Comparison of ENCODE assay signal across 2 cellular contexts in the genomic region with DNA sequence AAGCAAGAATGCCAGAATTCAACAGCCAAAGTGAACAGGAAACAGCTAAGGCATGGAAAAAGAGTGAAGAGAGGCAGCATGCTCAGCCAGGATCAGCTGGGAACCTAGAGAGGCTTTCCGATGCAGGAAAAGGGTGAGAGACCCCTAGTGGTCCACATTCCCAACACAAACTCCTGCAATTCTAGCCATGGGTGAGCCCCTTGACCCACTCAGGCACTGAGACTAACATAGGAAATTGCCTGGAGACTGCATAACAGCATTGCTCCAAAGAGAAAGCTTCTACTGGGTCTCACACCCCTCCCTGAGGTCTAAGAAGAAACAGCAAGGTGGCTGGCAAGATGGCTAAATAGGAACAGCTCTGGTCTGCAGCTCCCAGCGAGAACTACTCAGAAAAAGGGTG.
TF ChIP-seq lines count a peak whose summit lies in the region.

No MANE protein-coding gene starts in this region.

TF ChIP-seq in HepG2, 621 proteins besides CTCF, POLR2A, EP300 and RAD21 (continued from another document):
- TF ChIP-seq, protein P1, sequence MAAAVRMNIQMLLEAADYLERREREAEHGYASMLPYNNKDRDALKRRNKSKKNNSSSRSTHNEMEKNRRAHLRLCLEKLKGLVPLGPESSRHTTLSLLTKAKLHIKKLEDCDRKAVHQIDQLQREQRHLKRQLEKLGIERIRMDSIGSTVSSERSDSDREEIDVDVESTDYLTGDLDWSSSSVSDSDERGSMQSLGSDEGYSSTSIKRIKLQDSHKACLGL (CRISPR knock-in tag; IDR thresholded peaks at IDR 0.05): no peak
- TF ChIP-seq MED8 (CRISPR knock-in tag; IDR thresholded peaks at IDR 0.05; ENCODE audit: insufficient replicate concordance): no peak
- no peak for TF ChIP-seq KDM4B (CRISPR knock-in tag; IDR thresholded peaks at IDR 0.05)
- no peak for TF ChIP-seq MLLT10 (CRISPR knock-in tag; IDR thresholded peaks at IDR 0.05)
- no peak for TF ChIP-seq GATAD1 (CRISPR knock-in tag; IDR thresholded peaks at IDR 0.05)
- TF ChIP-seq ZNF354B (CRISPR knock-in tag; IDR thresholded peaks at IDR 0.05): no peak
- TF ChIP-seq TP53 (CRISPR knock-in tag; conservative IDR thresholded peaks at IDR 0.05): no peak

TF ChIP-seq in WTC11, 78 proteins besides CTCF, POLR2A, EP300 and RAD21 (continued from another document):
- TF ChIP-seq ZSCAN18 (CRISPR knock-in tag; IDR thresholded peaks at IDR 0.05) (no peak), ZNF263 (CRISPR knock-in tag; IDR thresholded peaks at IDR 0.05; ENCODE audit: low read depth) (no peak)
